ENCODE assay signal across 8 cellular contexts in genomic region chr20:62183426-62184142, GRCh38.
A peak's percentile ranks its signal among the peaks of the same experiment; 100 is the strongest.
DNase-seq lines count a peak whose midpoint lies in the region; ATAC-seq and TF ChIP-seq lines count a peak whose summit lies in the region.

No MANE protein-coding gene starts in this region.

- H3K9ac ChIP-seq in mucosa of stomach (ENCODE audit: low read length): peak overlapping the region; percentile 84

- ATAC-seq in GM18873 (IDR thresholded peaks at IDR 0.05; ENCODE audit: low FRiP score, unreplicated experiment): no peak

- H3K4me1 ChIP-seq in mucosa of stomach (ENCODE audit: control insufficient read depth, insufficient read depth, low read length): peaks cover 4% of the 10 kb centered on the region

- no peaks in the 10 kb centered on the region for H3K27me3 ChIP-seq in mucosa of stomach (ENCODE audit: control insufficient read depth, insufficient read depth, low read length)

- no peaks in the 10 kb centered on the region for H3K9me3 ChIP-seq in KOPT-K1 (ENCODE audit: insufficient read depth, low read length, poor library complexity, severe bottlenecking)
- H3K9me3 ChIP-seq in mucosa of stomach (ENCODE audit: control insufficient read depth, low read length): no peaks in the 10 kb centered on the region

- H3K4me3 ChIP-seq in AG10803 (ENCODE audit: low read length) (peak overlapping the region; percentile 96), mucosa of stomach (ENCODE audit: low read length) (peak overlapping the region; percentile 93)

- no peak for TF ChIP-seq CTCF in AG10803 (conservative IDR thresholded peaks at IDR 0.05; ENCODE audit: low read length)

- H3K36me3 ChIP-seq in KOPT-K1 (ENCODE audit: insufficient read depth, low read length) (peaks cover 12% of the 10 kb centered on the region), mucosa of stomach (ENCODE audit: control insufficient read depth, insufficient read depth, low read length) (no peaks in the 10 kb centered on the region)

- H3K27ac ChIP-seq in KOPT-K1 (ENCODE audit: low read depth, low read length, poor library complexity, severe bottlenecking) (peak overlapping the region; percentile 91), cingulate gyrus (ENCODE audit: low read depth, low read length) (peak overlapping the region; percentile 91)

- no peak for DNase-seq in AG10803 (ENCODE audit: low read depth)
- DNase-seq in SHP77 (lab: John Stamatoyannopoulos, UW): no peak
- no peak for DNase-seq in GDM1 (lab: John Stamatoyannopoulos, UW)
- no peak for DNase-seq in NCI-H510A treated with DMSO at 0.1 percent for 48 hours (lab: John Stamatoyannopoulos, UW)
